In genomic region chr10:88254091-88254490, GRCh38 we compare ENCODE assay signal across 10 cellular contexts.
DNase-seq lines count a peak whose midpoint lies in the region; ATAC-seq and TF ChIP-seq lines count a peak whose summit lies in the region.
"Had no signal": no experiment of that assay in that cellular context is flagged by ENCODE, and none has a peak within 500 bp of the region (broad histone marks: within the 10 kb centered on the region; RNA-seq: fewer than 3 reads in every experiment).

No MANE protein-coding gene starts in this region.

- WGBS in stomach, 5 donors, result 57 to 70% (median 66%) methylated on average over 1 of the region's 1 CpG

- no peaks in the 10 kb centered on the region for H3K27me3 ChIP-seq in stomach
- H3K27me3 ChIP-seq: BLaER1 had no signal

- peak; percentile 94 for ATAC-seq in activated CD8-positive, alpha-beta T cell treated with anti-CD3 and anti-CD28 coated beads for 36 hours
- no peak for ATAC-seq in activated CD8-positive, alpha-beta T cell treated with anti-CD3 and anti-CD28 coated beads, Interleukin-2, amount 10 ng/mL, durations not matched to agents 7 days and 5 days
- no peak for ATAC-seq in HG03520 (IDR thresholded peaks at IDR 0.05; ENCODE audit: unreplicated experiment)

- CTCF ChIA-PET in activated CD8-positive, alpha-beta T cell treated with anti-CD3 and anti-CD28 coated beads for 36 hours (lab: Charles Lee), result interaction anchor here (1.5 kb wide), 1 partner anchor 403 kb away, joined by 4 read pairs; no protein-coding TSS in a partner anchor
- CTCF ChIA-PET in activated CD8-positive, alpha-beta T cell treated with anti-CD3 and anti-CD28 coated beads, Interleukin-2, amount 10 ng/mL, durations not matched to agents 7 days and 5 days (lab: Charles Lee), result interaction anchor here (1.3 kb wide), 1 partner anchor 13 kb away, joined by 4 read pairs; no protein-coding TSS in a partner anchor

- H3K4me3 ChIP-seq in epithelial cell of proximal tubule (ENCODE audit: low read depth, low read length), result no peak overlapping the region
- no peak overlapping the region for H3K4me3 ChIP-seq in stomach
- H3K4me3 ChIP-seq: BLaER1 had no signal

- H3K27ac ChIP-seq in stomach, result peak overlapping the region in 4 of 5 donors; percentile 24 to 68 (median 56)
- H3K27ac ChIP-seq: BLaER1 had no signal

- peak; percentile 18 for DNase-seq in activated CD8-positive, alpha-beta T cell treated with anti-CD3 and anti-CD28 coated beads for 36 hours
- no peak for DNase-seq in activated CD8-positive, alpha-beta T cell treated with anti-CD3 and anti-CD28 coated beads, Interleukin-2, amount 10 ng/mL, durations not matched to agents 7 days and 5 days
- DNase-seq in NCI-H460 (ENCODE audit: extremely low read depth, low read depth) (peak; percentile 38), epithelial cell of proximal tubule (ENCODE audit: low read depth) (peak; percentile 64), stomach (no peak), iPS-NIHi11 (ENCODE audit: low spot score) (no peak), RPMI8226 (no peak)
- DNase-seq: NCI-H1436 treated with DMSO at 0.1 percent for 48 hours had no signal

- H3K9me3 ChIP-seq in stomach, result no peaks in the 10 kb centered on the region
- H3K9me3 ChIP-seq: BLaER1 had no signal

- H3K4me1 ChIP-seq in stomach, result peaks cover 5 to 21% (median 12%) of the 10 kb centered on the region in 4 donors
- H3K4me1 ChIP-seq: BLaER1 had no signal

- no peaks in the 10 kb centered on the region for H3K9me3 Mint-ChIP-seq in activated CD8-positive, alpha-beta T cell treated with anti-CD3 and anti-CD28 coated beads for 36 hours
- H3K9me3 Mint-ChIP-seq in activated CD8-positive, alpha-beta T cell treated with anti-CD3 and anti-CD28 coated beads, Interleukin-2, amount 10 ng/mL, durations not matched to agents 7 days and 5 days (ENCODE audit: insufficient read depth), result no peaks in the 10 kb centered on the region

- TF ChIP-seq CTCF in activated CD8-positive, alpha-beta T cell treated with anti-CD3 and anti-CD28 coated beads for 36 hours (IDR thresholded peaks at IDR 0.05), result no peak
- TF ChIP-seq CTCF in epithelial cell of proximal tubule (conservative IDR thresholded peaks at IDR 0.05; ENCODE audit: low read depth, low read length) (no peak), stomach (IDR thresholded peaks at IDR 0.05) (no peak)

- no peak for TF ChIP-seq POLR2A in stomach (IDR thresholded peaks at IDR 0.05)

- POLR2A ChIA-PET in activated CD8-positive, alpha-beta T cell treated with anti-CD3 and anti-CD28 coated beads for 36 hours (lab: Charles Lee), result no interaction called here
- POLR2A ChIA-PET in activated CD8-positive, alpha-beta T cell treated with anti-CD3 and anti-CD28 coated beads, Interleukin-2, amount 10 ng/mL, durations not matched to agents 7 days and 5 days (lab: Charles Lee), result no interaction called here

- no peak overlapping the region for H3K4me3 Mint-ChIP-seq in activated CD8-positive, alpha-beta T cell treated with anti-CD3 and anti-CD28 coated beads for 36 hours
- no peak overlapping the region for H3K4me3 Mint-ChIP-seq in activated CD8-positive, alpha-beta T cell treated with anti-CD3 and anti-CD28 coated beads, Interleukin-2, amount 10 ng/mL, durations not matched to agents 7 days and 5 days

- intact Hi-C loops in activated CD8-positive, alpha-beta T cell treated with anti-CD3 and anti-CD28 coated beads for 36 hours (cut with micrococcal nuclease), result no loop called here
- intact Hi-C loops in stomach (cut with DNase I; ENCODE audit: low total_unique reads), result no loop called here

- H3K27ac Mint-ChIP-seq in activated CD8-positive, alpha-beta T cell treated with anti-CD3 and anti-CD28 coated beads for 36 hours, result no peak overlapping the region
- no peak overlapping the region for H3K27ac Mint-ChIP-seq in activated CD8-positive, alpha-beta T cell treated with anti-CD3 and anti-CD28 coated beads, Interleukin-2, amount 10 ng/mL, durations not matched to agents 7 days and 5 days

- no peaks in the 10 kb centered on the region for H3K36me3 Mint-ChIP-seq in activated CD8-positive, alpha-beta T cell treated with anti-CD3 and anti-CD28 coated beads for 36 hours (ENCODE audit: low read depth)
- H3K36me3 Mint-ChIP-seq in activated CD8-positive, alpha-beta T cell treated with anti-CD3 and anti-CD28 coated beads, Interleukin-2, amount 10 ng/mL, durations not matched to agents 7 days and 5 days (ENCODE audit: low read depth), result no peaks in the 10 kb centered on the region

- no peaks in the 10 kb centered on the region for H3K27me3 Mint-ChIP-seq in activated CD8-positive, alpha-beta T cell treated with anti-CD3 and anti-CD28 coated beads for 36 hours
- peaks cover 3% of the 10 kb centered on the region for H3K27me3 Mint-ChIP-seq in activated CD8-positive, alpha-beta T cell treated with anti-CD3 and anti-CD28 coated beads, Interleukin-2, amount 10 ng/mL, durations not matched to agents 7 days and 5 days (ENCODE audit: low read depth)

- H3K36me3 ChIP-seq in stomach, result no peaks in the 10 kb centered on the region
- H3K36me3 ChIP-seq: BLaER1 had no signal

- TF ChIP-seq EP300 in stomach (IDR thresholded peaks at IDR 0.05), result no peak

- H3K4me1 Mint-ChIP-seq in activated CD8-positive, alpha-beta T cell treated with anti-CD3 and anti-CD28 coated beads for 36 hours (ENCODE audit: low read depth), result peaks cover 8% of the 10 kb centered on the region
- peaks cover 5% of the 10 kb centered on the region for H3K4me1 Mint-ChIP-seq in activated CD8-positive, alpha-beta T cell treated with anti-CD3 and anti-CD28 coated beads, Interleukin-2, amount 10 ng/mL, durations not matched to agents 7 days and 5 days (ENCODE audit: low read depth)

Comparison
In these comparisons a context has a peak if more than half of its experiments do, and no peak if none do; other contexts are left out.
1. DNase-seq: peak in activated CD8-positive, alpha-beta T cell treated with anti-CD3 and anti-CD28 coated beads for 36 hours (single experiment), NCI-H460 (single experiment) and epithelial cell of proximal tubule (single experiment); none in activated CD8-positive, alpha-beta T cell treated with anti-CD3 and anti-CD28 coated beads, Interleukin-2, amount 10 ng/mL, durations not matched to agents 7 days and 5 days (single experiment), stomach (single experiment), iPS-NIHi11 (single experiment) and RPMI8226 (single experiment).